Comparison of ENCODE assay signal across 8 cellular contexts in the genomic region with DNA sequence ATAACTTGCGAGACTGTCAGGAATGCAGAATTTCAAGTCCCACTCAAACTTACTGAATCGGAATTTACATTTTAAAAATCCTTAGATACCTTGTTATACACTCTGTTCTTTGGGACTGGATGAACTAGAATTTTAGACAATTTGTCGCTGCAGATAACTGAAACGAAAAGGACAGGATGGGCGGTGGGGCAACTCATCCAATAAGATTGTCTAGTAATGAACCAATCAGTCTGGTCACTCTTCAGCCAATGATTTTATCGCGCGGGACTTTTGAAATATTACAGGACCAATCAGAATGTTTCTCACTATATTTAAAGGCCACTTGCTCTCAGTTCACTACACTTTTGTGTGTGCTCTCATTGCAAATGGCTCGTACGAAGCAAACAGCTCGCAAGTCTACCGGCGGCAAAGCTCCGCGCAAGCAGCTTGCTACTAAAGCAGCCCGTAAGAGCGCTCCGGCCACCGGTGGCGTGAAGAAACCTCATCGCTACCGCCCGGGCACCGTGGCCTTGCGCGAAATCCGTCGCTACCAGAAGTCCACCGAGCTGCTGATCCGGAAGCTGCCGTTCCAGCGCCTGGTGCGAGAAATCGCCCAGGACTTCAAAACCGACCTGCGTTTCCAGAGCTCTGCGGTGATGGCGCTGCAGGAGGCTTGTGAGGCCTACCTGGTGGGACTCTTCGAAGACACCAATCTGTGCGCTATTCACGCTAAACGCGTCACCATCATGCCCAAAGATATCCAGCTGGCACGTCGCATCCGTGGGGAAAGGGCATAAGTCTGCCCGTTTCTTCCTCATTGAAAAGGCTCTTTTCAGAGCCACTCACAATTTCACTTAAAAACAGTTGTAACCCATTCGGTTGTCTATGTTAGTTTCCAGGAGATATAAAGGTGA. TPM values are rescaled to one million over a fixed set of nuclear protein-coding genes. Genes with fewer than 3 reads are reported as not detected.
A peak's percentile ranks its signal among the peaks of the same experiment; 100 is the strongest.
DNase-seq lines count a peak whose midpoint lies in the region; ATAC-seq and TF ChIP-seq lines count a peak whose summit lies in the region.

No MANE protein-coding gene starts in this region.

- intact Hi-C loops in right lobe of liver (cut with DNase I): no loop called here

- no peaks in the 10 kb centered on the region for H3K9me3 ChIP-seq in right lobe of liver

- no peaks in the 10 kb centered on the region for H3K36me3 ChIP-seq in right lobe of liver

- ATAC-seq in HG02610 (IDR thresholded peaks at IDR 0.05; ENCODE audit: unreplicated experiment) (peak; percentile 47), right lobe of liver (peak; percentile 71 to 83 (median 79))

- WGBS in right lobe of liver (ENCODE audit: insufficient coverage, low coverage, low lambda C conversion rate, missing lambda C conversion rate): 0% methylated on average over 28 of the region's 48 CpGs

- peak; percentile 96 for DNase-seq in GM12864 (ENCODE audit: low read depth)
- DNase-seq in NCI-H1436 (lab: John Stamatoyannopoulos, UW): peak; percentile 93
- peak; percentile 71 for DNase-seq in activated CD4-positive, CD25-positive, alpha-beta regulatory T cell treated with anti-CD3 and anti-CD28 coated beads, Interleukin-2, amount 50 U/mL, for 72 hours
- DNase-seq in choroid plexus epithelial cell (ENCODE audit: low read depth): peak; percentile 96
- peak; percentile 59 to 88 (median 76) for DNase-seq in right lobe of liver
- DNase-seq in stimulated activated CD4-positive, alpha-beta T cell treated with anti-CD3 and anti-CD28 coated beads, TNF-alpha, amount 100 ng/mL, for 48 hours (ENCODE audit: low read depth in 3 of 3): peak; percentile 52 to 61 (median 52)
- DNase-seq in GM19240 (ENCODE audit: insufficient read length, low spot score): no peak

- peak overlapping the region; percentile 89 to 93 (median 92) for H3K27ac ChIP-seq in right lobe of liver

- TF ChIP-seq POLR2A in right lobe of liver (IDR thresholded peaks at IDR 0.05): peak; percentile 96

- H3K4me3 ChIP-seq in GM12864 (ENCODE audit: low read depth, low read length) (peak overlapping the region; percentile 32), choroid plexus epithelial cell (ENCODE audit: low read depth, low read length) (peak overlapping the region; percentile 66), right lobe of liver (peak overlapping the region; percentile 28 to 58 (median 49))

- H3K27me3 ChIP-seq in right lobe of liver: no peaks in the 10 kb centered on the region

- TF ChIP-seq CTCF in GM12864 (IDR thresholded peaks at IDR 0.05; ENCODE audit: low read depth, low read length, missing control alignments): peak; percentile 21
- peak; percentile 30 for TF ChIP-seq CTCF in choroid plexus epithelial cell (conservative IDR thresholded peaks at IDR 0.05; ENCODE audit: low read depth, low read length)
- TF ChIP-seq CTCF in right lobe of liver (IDR thresholded peaks at IDR 0.05): peak in 1 of 4 donors; percentile 13

- H3K4me1 ChIP-seq in right lobe of liver: peaks cover 0 to 11% (median 0%) of the 10 kb centered on the region in 4 donors

RNA-seq across cellular contexts. Expression of a gene that starts 41.9 kb away (rescaled TPM):
- total RNA-seq in right lobe of liver: 10 to 100 TPM in 5 of 6 experiments, 1 to 10 TPM in 1; 8.9 to 20.7 (median 15.8) TPM
